Comparison of ENCODE assay signal across 10 cellular contexts in the genomic region with DNA sequence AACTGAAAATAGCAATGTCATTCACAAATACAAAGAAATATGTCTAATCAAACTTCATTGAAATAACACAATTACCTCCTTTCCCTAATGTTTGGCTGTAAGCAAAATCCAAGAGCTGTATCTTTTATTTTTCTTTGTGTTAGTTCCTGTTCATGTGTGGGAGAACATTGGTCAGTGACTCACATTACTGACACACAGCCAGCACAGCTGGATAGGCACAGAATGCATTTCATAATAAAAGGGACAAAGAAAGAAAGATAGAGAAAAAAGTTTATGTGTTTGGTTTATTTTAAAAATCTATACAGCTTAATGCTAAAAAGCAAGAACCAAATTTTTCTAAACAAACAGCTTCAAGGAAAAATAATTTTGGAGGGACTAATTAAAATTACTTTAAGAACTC.
DNase-seq lines count a peak whose midpoint lies in the region; ATAC-seq, FAIRE-seq and TF ChIP-seq lines count a peak whose summit lies in the region.
"Had no signal": no experiment of that assay in that cellular context is flagged by ENCODE, and none has a peak within 500 bp of the region (broad histone marks: within the 10 kb centered on the region; RNA-seq: fewer than 3 reads in every experiment).

No MANE protein-coding gene starts in this region.

- intact Hi-C loops in left ventricle myocardium inferior (cut with micrococcal nuclease) (loop anchor here (5.0 kb wide), 1 partner anchor 189 kb away; no protein-coding TSS in a partner anchor), gastrocnemius medialis (cut with DNase I; ENCODE audit: low total_unique reads) (loop anchor here (5.0 kb wide), 1 partner anchor 189 kb away; no protein-coding TSS in a partner anchor)

- no peaks in the 10 kb centered on the region for H3F3A ChIP-seq in GM23338 (replicated peaks; ENCODE audit: low read depth)

- peak overlapping the region; percentile 54; the same call in 1 of the 2 replicates for H3K27ac Mint-ChIP-seq in GM23338
- H3K27ac Mint-ChIP-seq in activated T-cell treated with anti-CD3 and anti-CD28 coated beads, Interleukin-2, amount 50 U/mL, for 24 hours: no peak overlapping the region

- H3K4me3 ChIP-seq in GM23338: no peak overlapping the region
- H3K4me3 ChIP-seq in left ventricle myocardium inferior: peak overlapping the region; percentile 14
- H3K4me3 ChIP-seq in gastrocnemius medialis: peak overlapping the region in 1 of 4 donors; percentile 9

- H3K9me2 ChIP-seq in GM23338 (ENCODE audit: insufficient read depth): 0 out of 2 replicates have a peak, but pooled peaks cover 5% of the 10 kb centered on the region

- DNase-seq in GM23338 (ENCODE audit: low spot score) (no peak), amniotic epithelial cell (ENCODE audit: low read depth) (peak; percentile 93), left ventricle myocardium inferior (peak; percentile 58), gastrocnemius medialis (peak; percentile 39 to 64), GM12892 (ENCODE audit: insufficient read length) (no peak), HPDE6-E6E7 (ENCODE audit: extremely low spot score) (no peak)
- DNase-seq in activated T-cell treated with anti-CD3 and anti-CD28 coated beads, Interleukin-2, amount 50 U/mL, for 24 hours: no peak
- DNase-seq: GOT3, NCI-H1105 had no signal

- H3K9me3 Mint-ChIP-seq in GM23338: no peaks in the 10 kb centered on the region
- H3K9me3 Mint-ChIP-seq in activated T-cell treated with anti-CD3 and anti-CD28 coated beads, Interleukin-2, amount 50 U/mL, for 24 hours: no peaks in the 10 kb centered on the region

- no peaks in the 10 kb centered on the region for H3K27me3 Mint-ChIP-seq in GM23338 (ENCODE audit: insufficient read depth, low read depth, poor library complexity)
- H3K27me3 Mint-ChIP-seq in activated T-cell treated with anti-CD3 and anti-CD28 coated beads, Interleukin-2, amount 50 U/mL, for 24 hours: no peaks in the 10 kb centered on the region

- H3K36me3 Mint-ChIP-seq in GM23338 (ENCODE audit: low read depth): no peaks in the 10 kb centered on the region
- H3K36me3 Mint-ChIP-seq in activated T-cell treated with anti-CD3 and anti-CD28 coated beads, Interleukin-2, amount 50 U/mL, for 24 hours (ENCODE audit: low read depth): no peaks in the 10 kb centered on the region

- H3K79me2 ChIP-seq in GM23338 (replicated peaks; ENCODE audit: insufficient read depth): no peaks in the 10 kb centered on the region

- no peaks in the 10 kb centered on the region for H3K9me3 ChIP-seq in left ventricle myocardium inferior (replicated peaks)
- H3K9me3 ChIP-seq in gastrocnemius medialis: no peaks in the 10 kb centered on the region

- TF ChIP-seq POLR2A in gastrocnemius medialis (IDR thresholded peaks at IDR 0.05) (no peak), GM12892 (IDR thresholded peaks at IDR 0.05; ENCODE audit: low read depth, low read length) (no peak)

- H3K27me3 ChIP-seq in GM23338 (ENCODE audit: insufficient read depth) (no peaks in the 10 kb centered on the region), left ventricle myocardium inferior (ENCODE audit: low read depth) (no peaks in the 10 kb centered on the region), gastrocnemius medialis (no peaks in the 10 kb centered on the region)

- FAIRE-seq in GM12892 (lab: Jason Lieb, UNC): no peak

- H3K4me3 Mint-ChIP-seq in GM23338: no peak overlapping the region
- H3K4me3 Mint-ChIP-seq in activated T-cell treated with anti-CD3 and anti-CD28 coated beads, Interleukin-2, amount 50 U/mL, for 24 hours: no peak overlapping the region

- H4K20me1 ChIP-seq in GM23338 (replicated peaks; ENCODE audit: insufficient read depth): no peaks in the 10 kb centered on the region

- no peaks in the 10 kb centered on the region; the same call in 2 of the 3 replicates for H3K4me1 Mint-ChIP-seq in GM23338
- no peaks in the 10 kb centered on the region for H3K4me1 Mint-ChIP-seq in activated T-cell treated with anti-CD3 and anti-CD28 coated beads, Interleukin-2, amount 50 U/mL, for 24 hours (ENCODE audit: low read depth)

- no peak overlapping the region for H3K4me2 ChIP-seq in GM23338

- ATAC-seq in GM23338 (no peak), gastrocnemius medialis (peak; percentile 47 to 75), GM18873 (IDR thresholded peaks at IDR 0.05; ENCODE audit: low FRiP score, unreplicated experiment) (no peak)

- no peaks in the 10 kb centered on the region for H3K4me1 ChIP-seq in GM23338 (ENCODE audit: insufficient read depth)
- peaks cover 8% of the 10 kb centered on the region for H3K4me1 ChIP-seq in left ventricle myocardium inferior
- H3K4me1 ChIP-seq in gastrocnemius medialis: peaks cover 0 to 3% of the 10 kb centered on the region in 2 donors

- in situ Hi-C loops in gastrocnemius medialis (cut with MboI; ENCODE audit: low sequenced_read_pairs in 4 of 4): loop anchor here in 1 of 4 donors (10.0 kb wide), 1 partner anchor 186 kb away; a partner anchor contains a TSS

- H3K27ac ChIP-seq in GM23338 (ENCODE audit: low read depth) (no peak overlapping the region), left ventricle myocardium inferior (replicated peaks) (peak overlapping the region; percentile 71), gastrocnemius medialis (peak overlapping the region; percentile 45 to 66 (median 54))

- H2AFZ ChIP-seq in GM23338: no peak overlapping the region

- TF ChIP-seq CTCF in GM23338 (conservative IDR thresholded peaks at IDR 0.05; ENCODE audit: low read depth in 2 of 2) (no peak), left ventricle myocardium inferior (IDR thresholded peaks at IDR 0.05; ENCODE audit: borderline replicate concordance) (no peak), gastrocnemius medialis (IDR thresholded peaks at IDR 0.05 in 4 of 5, conservative IDR thresholded peaks at IDR 0.05 in 1 of 5) (no peak)

- H3K36me3 ChIP-seq in GM23338 (ENCODE audit: insufficient read depth): no peaks in the 10 kb centered on the region
- H3K36me3 ChIP-seq in left ventricle myocardium inferior: no peaks in the 10 kb centered on the region
- H3K36me3 ChIP-seq in gastrocnemius medialis: no peaks in the 10 kb centered on the region

TF ChIP-seq in GM23338, 12 proteins besides CTCF, POLR2A, EP300 and RAD21:
- TF ChIP-seq, protein P1, sequence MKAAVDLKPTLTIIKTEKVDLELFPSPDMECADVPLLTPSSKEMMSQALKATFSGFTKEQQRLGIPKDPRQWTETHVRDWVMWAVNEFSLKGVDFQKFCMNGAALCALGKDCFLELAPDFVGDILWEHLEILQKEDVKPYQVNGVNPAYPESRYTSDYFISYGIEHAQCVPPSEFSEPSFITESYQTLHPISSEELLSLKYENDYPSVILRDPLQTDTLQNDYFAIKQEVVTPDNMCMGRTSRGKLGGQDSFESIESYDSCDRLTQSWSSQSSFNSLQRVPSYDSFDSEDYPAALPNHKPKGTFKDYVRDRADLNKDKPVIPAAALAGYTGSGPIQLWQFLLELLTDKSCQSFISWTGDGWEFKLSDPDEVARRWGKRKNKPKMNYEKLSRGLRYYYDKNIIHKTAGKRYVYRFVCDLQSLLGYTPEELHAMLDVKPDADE (IDR thresholded peaks at IDR 0.05): no peak
- TF ChIP-seq, protein P2, sequence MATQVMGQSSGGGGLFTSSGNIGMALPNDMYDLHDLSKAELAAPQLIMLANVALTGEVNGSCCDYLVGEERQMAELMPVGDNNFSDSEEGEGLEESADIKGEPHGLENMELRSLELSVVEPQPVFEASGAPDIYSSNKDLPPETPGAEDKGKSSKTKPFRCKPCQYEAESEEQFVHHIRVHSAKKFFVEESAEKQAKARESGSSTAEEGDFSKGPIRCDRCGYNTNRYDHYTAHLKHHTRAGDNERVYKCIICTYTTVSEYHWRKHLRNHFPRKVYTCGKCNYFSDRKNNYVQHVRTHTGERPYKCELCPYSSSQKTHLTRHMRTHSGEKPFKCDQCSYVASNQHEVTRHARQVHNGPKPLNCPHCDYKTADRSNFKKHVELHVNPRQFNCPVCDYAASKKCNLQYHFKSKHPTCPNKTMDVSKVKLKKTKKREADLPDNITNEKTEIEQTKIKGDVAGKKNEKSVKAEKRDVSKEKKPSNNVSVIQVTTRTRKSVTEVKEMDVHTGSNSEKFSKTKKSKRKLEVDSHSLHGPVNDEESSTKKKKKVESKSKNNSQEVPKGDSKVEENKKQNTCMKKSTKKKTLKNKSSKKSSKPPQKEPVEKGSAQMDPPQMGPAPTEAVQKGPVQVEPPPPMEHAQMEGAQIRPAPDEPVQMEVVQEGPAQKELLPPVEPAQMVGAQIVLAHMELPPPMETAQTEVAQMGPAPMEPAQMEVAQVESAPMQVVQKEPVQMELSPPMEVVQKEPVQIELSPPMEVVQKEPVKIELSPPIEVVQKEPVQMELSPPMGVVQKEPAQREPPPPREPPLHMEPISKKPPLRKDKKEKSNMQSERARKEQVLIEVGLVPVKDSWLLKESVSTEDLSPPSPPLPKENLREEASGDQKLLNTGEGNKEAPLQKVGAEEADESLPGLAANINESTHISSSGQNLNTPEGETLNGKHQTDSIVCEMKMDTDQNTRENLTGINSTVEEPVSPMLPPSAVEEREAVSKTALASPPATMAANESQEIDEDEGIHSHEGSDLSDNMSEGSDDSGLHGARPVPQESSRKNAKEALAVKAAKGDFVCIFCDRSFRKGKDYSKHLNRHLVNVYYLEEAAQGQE (IDR thresholded peaks at IDR 0.05; ENCODE audit: unreplicated experiment): no peak
- no peak for TF ChIP-seq STAT1 (IDR thresholded peaks at IDR 0.05; ENCODE audit: unreplicated experiment)
- no peak for TF ChIP-seq JUNB (IDR thresholded peaks at IDR 0.05; ENCODE audit: unreplicated experiment)
- no peak for TF ChIP-seq EZH2 (IDR thresholded peaks at IDR 0.05; ENCODE audit: low read depth, unreplicated experiment)
- no peak for TF ChIP-seq NANOG (IDR thresholded peaks at IDR 0.05; ENCODE audit: borderline replicate concordance)
- no peak for TF ChIP-seq ZNF331 (CRISPR knock-in tag; IDR thresholded peaks at IDR 0.05; ENCODE audit: low read depth)
- no peak for TF ChIP-seq ZNF114 (CRISPR knock-in tag; IDR thresholded peaks at IDR 0.05)

Comparison
In these comparisons a context has a peak if more than half of its experiments do, and no peak if none do; other contexts are left out.
1. ATAC-seq: peak in gastrocnemius medialis (2 of 2); none in GM23338 (single experiment) and GM18873 (single experiment).
2. DNase-seq: peak in amniotic epithelial cell (single experiment), left ventricle myocardium inferior (single experiment) and gastrocnemius medialis (2 of 2); none in GM23338 (single experiment), GM12892 (single experiment), HPDE6-E6E7 (single experiment) and activated T-cell treated with anti-CD3 and anti-CD28 coated beads, Interleukin-2, amount 50 U/mL, for 24 hours (single experiment).